Comparison of ENCODE assay signal across 17 cellular contexts in genomic region chrX:128020701-128021100, GRCh38. TPM values are rescaled to one million over a fixed set of nuclear protein-coding genes. Genes with fewer than 3 reads are reported as not detected.
DNase-seq lines count a peak whose midpoint lies in the region; TF ChIP-seq lines count a peak whose summit lies in the region.
"Had no signal": no experiment of that assay in that cellular context is flagged by ENCODE, and none has a peak within 500 bp of the region (broad histone marks: within the 10 kb centered on the region; RNA-seq: fewer than 3 reads in every experiment).

No MANE protein-coding gene starts in this region.

- no peak for TF ChIP-seq CTCF in fibroblast of mammary gland (conservative IDR thresholded peaks at IDR 0.05; ENCODE audit: control insufficient read depth, insufficient read depth, low read depth, low read length)
- no peak for TF ChIP-seq CTCF in progenitor cell of endocrine pancreas (IDR thresholded peaks at IDR 0.05; ENCODE audit: unreplicated experiment)

- DNase-seq in HT-29 (ENCODE audit: low spot score) (peak; percentile 55), RPMI7951 (ENCODE audit: low read depth) (peak; percentile 1), fibroblast of mammary gland (ENCODE audit: low read depth) (peak; percentile 0), progenitor cell of endocrine pancreas (ENCODE audit: low spot score, unreplicated experiment) (no peak), medulla oblongata (ENCODE audit: extremely low spot score) (no peak), NCI-H1436 (lab: John Stamatoyannopoulos, UW) (no peak), NCI-H510A treated with DMSO at 0.1 percent for 48 hours (lab: John Stamatoyannopoulos, UW) (no peak)
- DNase-seq in stimulated activated CD4-positive, alpha-beta T cell treated with anti-CD3 and anti-CD28 coated beads, Interleukin-4, amount 100 ng/mL, for 4 hours, result no peak
- DNase-seq: foreskin fibroblast, GDM1, islet precursor cell, NCI-H187 treated with DMSO at 0.1 percent for 48 hours had no signal

- no peak overlapping the region for H3K4me3 Mint-ChIP-seq in progenitor cell of endocrine pancreas (ENCODE audit: low read depth)
- H3K4me3 Mint-ChIP-seq: CD14-positive monocyte, nephron, WTC11 had no signal

- H3K36me3 Mint-ChIP-seq in progenitor cell of endocrine pancreas (ENCODE audit: insufficient read depth), result peaks cover 5% of the 10 kb centered on the region
- H3K36me3 Mint-ChIP-seq: CD14-positive monocyte had no signal

- H3K27ac Mint-ChIP-seq in progenitor cell of endocrine pancreas, result peak overlapping the region; percentile 88
- H3K27ac Mint-ChIP-seq: activated naive CD4-positive, alpha-beta T cell treated with anti-CD3 and anti-CD28 coated beads, Interleukin-2, amount 50 U/mL, for 72 hours; CD14-positive monocyte; nephron; WTC11 had no signal

- H3K9me3 Mint-ChIP-seq in progenitor cell of endocrine pancreas (ENCODE audit: low read depth), result peaks cover 41% of the 10 kb centered on the region

- peaks cover 2% of the 10 kb centered on the region for H3K4me1 Mint-ChIP-seq in progenitor cell of endocrine pancreas (ENCODE audit: low read depth)
- H3K4me1 Mint-ChIP-seq: CD14-positive monocyte, nephron, WTC11 had no signal

- H3K27me3 Mint-ChIP-seq in progenitor cell of endocrine pancreas, result no peaks in the 10 kb centered on the region

- no peak overlapping the region for H3K4me3 ChIP-seq in fibroblast of mammary gland (ENCODE audit: control insufficient read depth, low read depth, low read length)

RNA-seq across cellular contexts. Expression of gene ACTRT1, which starts 31.5 kb away (rescaled TPM):
- total RNA-seq in HT-29 (2014; rRNA removed; shearing (Covaris generic)), result not detected in 2 replicates
- total RNA-seq in RPMI7951 (2014; rRNA removed; shearing (Covaris generic)), result not detected in 2 replicates
- not detected in 2 replicates for total RNA-seq in progenitor cell of endocrine pancreas
- total RNA-seq: activated naive CD4-positive, alpha-beta T cell treated with anti-CD3 and anti-CD28 coated beads, Interleukin-2, amount 50 U/mL, for 72 hours; skeletal muscle tissue; WTC11 had no signal

Comparison
In these comparisons a context has a peak if more than half of its experiments do, and no peak if none do; other contexts are left out.
1. DNase-seq: peak in HT-29 (single experiment), RPMI7951 (single experiment) and fibroblast of mammary gland (single experiment); none in progenitor cell of endocrine pancreas (single experiment), medulla oblongata (single experiment), NCI-H1436 (single experiment), stimulated activated CD4-positive, alpha-beta T cell treated with anti-CD3 and anti-CD28 coated beads, Interleukin-4, amount 100 ng/mL, for 4 hours (0 of 2) and NCI-H510A treated with DMSO at 0.1 percent for 48 hours (single experiment).